In the genomic region with DNA sequence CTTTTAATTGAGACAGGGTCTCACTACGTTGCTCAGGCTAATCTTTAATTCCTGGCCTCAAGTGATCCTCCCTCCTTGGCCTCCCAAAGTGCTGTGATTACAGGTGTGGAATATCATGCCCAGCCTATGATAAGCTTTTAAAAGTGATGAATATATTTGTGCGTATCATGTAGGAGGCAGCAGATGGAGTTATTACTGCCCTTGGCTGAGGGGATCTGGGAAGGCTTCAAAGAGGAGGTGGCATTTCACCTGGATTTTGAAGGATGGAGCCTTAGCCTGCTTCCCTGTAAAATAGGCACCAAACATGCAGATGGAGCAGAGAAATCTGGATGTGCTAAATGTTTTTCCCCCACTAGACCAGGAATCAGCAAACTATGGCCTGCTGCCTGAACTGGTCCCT, we compare ENCODE assay signal across 15 cellular contexts.
"Had no signal": no experiment of that assay in that cellular context is flagged by ENCODE, and none has a peak within 500 bp of the region (broad histone marks: within the 10 kb centered on the region; RNA-seq: fewer than 3 reads in every experiment).

No MANE protein-coding gene starts in this region.

- H3K27me3 ChIP-seq: cardiac muscle cell, right atrium auricular region had no signal

- H3K4me2 ChIP-seq: SK-N-SH had no signal

- H3K4me1 ChIP-seq: right atrium auricular region had no signal

- H3K27ac ChIP-seq: cardiac muscle cell, right atrium auricular region had no signal

- H3K4me3 ChIP-seq: cardiac muscle cell, right atrium auricular region, skin epidermis had no signal

- H3K9me3 ChIP-seq: right atrium auricular region, SK-N-SH had no signal

- DNase-seq: activated CD4-positive, alpha-beta T cell treated with anti-CD3 and anti-CD28 coated beads, Interleukin-2, amount 50 U/mL, for 48 hours; activated gamma-delta T cell; activated T-cell treated with anti-CD3 and anti-CD28 coated beads for 4 hours; endodermal cell; head of caudate nucleus; mesenchymal stem cell; occipital lobe; SK-N-SH; stimulated activated CD4-positive, alpha-beta T cell treated with anti-CD3 and anti-CD28 coated beads, Interleukin-15, amount 100 ng/mL, for 24 hours; stimulated activated CD4-positive, alpha-beta T cell treated with anti-CD3 and anti-CD28 coated beads, Interleukin-4, amount 100 ng/mL, for 24 hours; stimulated activated naive CD8-positive, alpha-beta T cell treated with anti-CD3 and anti-CD28 coated beads, Interleukin-15, Interleukin-2, amounts not matched to agents 100 U/mL and 50 U/mL, for 24 hours; trophoblast cell had no signal

- H3K9ac ChIP-seq: SK-N-SH had no signal

- ATAC-seq: stimulated activated naive CD8-positive, alpha-beta T cell treated with anti-CD3 and anti-CD28 coated beads, Interleukin-15, Interleukin-2, amounts not matched to agents 100 U/mL and 50 U/mL, for 24 hours had no signal
